8 cellular contexts compared by ENCODE assay signal in the genomic region with DNA sequence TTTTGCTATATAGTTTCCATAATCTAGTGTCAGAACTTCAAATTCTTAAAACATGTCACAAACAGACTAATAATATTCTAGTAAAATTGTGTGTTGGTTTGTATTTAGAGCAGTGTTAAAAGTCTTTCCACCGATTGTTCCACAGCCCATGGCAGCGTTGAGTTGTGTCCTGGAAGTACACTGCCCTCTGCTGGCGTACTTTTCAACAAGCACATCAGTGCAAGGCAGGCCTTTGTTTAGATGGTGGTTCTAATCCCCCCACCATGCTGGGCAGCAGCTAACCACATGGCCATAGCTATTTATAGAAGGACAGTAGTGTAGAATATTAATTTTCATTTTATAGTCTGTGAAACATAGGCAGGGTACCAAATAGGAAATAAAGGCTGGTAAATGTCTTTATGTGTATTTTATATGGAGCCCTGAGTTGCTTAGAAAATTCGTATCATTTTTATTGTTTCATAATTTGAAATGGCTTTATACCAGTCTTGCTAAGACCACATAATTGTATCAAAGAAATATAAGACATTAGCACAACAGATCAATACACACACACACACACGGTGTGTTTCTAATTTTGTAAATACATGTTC.
DNase-seq lines count a peak whose midpoint lies in the region; ATAC-seq and TF ChIP-seq lines count a peak whose summit lies in the region.

No MANE protein-coding gene starts in this region.

- TF ChIP-seq CTCF in BJ (IDR thresholded peaks at IDR 0.05; ENCODE audit: insufficient read depth, low read depth, low read length), result peak; percentile 83

- DNase-seq in BJ (ENCODE audit: low read depth) (peak; percentile 1), NCI-H2227 (lab: John Stamatoyannopoulos, UW; ENCODE audit: unreplicated experiment) (peak; percentile 80), cerebellum (ENCODE audit: low spot score) (peak; percentile 15), kidney tubule cell (ENCODE audit: low spot score) (peak; percentile 76)
- DNase-seq in stimulated activated CD4-positive, alpha-beta T cell treated with anti-CD3 and anti-CD28 coated beads, Interleukin-4, amount 100 ng/mL, for 4 hours, result peak; percentile 11 to 23

- H3K36me3 ChIP-seq in BJ (ENCODE audit: control insufficient read depth, insufficient read depth, low read length), result no peaks in the 10 kb centered on the region

- no peaks in the 10 kb centered on the region for H3K27me3 ChIP-seq in BJ (ENCODE audit: control insufficient read depth, insufficient read depth, low read length)

- H3K4me3 ChIP-seq in BJ (ENCODE audit: low read depth, low read length), result no peak overlapping the region

- CTCF ChIA-PET in BJ (lab: Yijun Ruan, JAX), result interaction anchor here (0.7 to 6.4 kb wide), 17 partner anchors 8 to 1158 kb away, joined by 3 to 46 read pairs (median 5); no protein-coding TSS in a partner anchor

- POLR2A ChIA-PET in BJ (lab: Charles Lee), result no interaction called here

- ATAC-seq in GM19025 (IDR thresholded peaks at IDR 0.05; ENCODE audit: low read depth, unreplicated experiment), result peak; percentile 78
- peak; percentile 93 for ATAC-seq in HG03139 (IDR thresholded peaks at IDR 0.05; ENCODE audit: unreplicated experiment)
- ATAC-seq in activated CD4-positive, CD25-positive, alpha-beta regulatory T cell treated with anti-CD3 and anti-CD28 coated beads, Interleukin-2, amount 50 U/mL, for 24 hours, result peak; percentile 38 to 61

Comparison
In these comparisons a context has a peak if more than half of its experiments do, and no peak if none do; other contexts are left out.
1. DNase-seq: peak in every context shown above with its lines; median percentile 80 in NCI-H2227; 76 in kidney tubule cell; 17 in stimulated activated CD4-positive, alpha-beta T cell treated with anti-CD3 and anti-CD28 coated beads, Interleukin-4, amount 100 ng/mL, for 4 hours; 15 in cerebellum; 1 in BJ.